ENCODE assay signal across 12 cellular contexts in genomic region chr19:38727868-38728660, GRCh38. TPM values are rescaled to one million over a fixed set of nuclear protein-coding genes. Genes with fewer than 3 reads are reported as not detected.
DNase-seq lines count a peak whose midpoint lies in the region; ATAC-seq, FAIRE-seq and TF ChIP-seq lines count a peak whose summit lies in the region.
"Had no signal": no experiment of that assay in that cellular context is flagged by ENCODE, and none has a peak within 500 bp of the region (broad histone marks: within the 10 kb centered on the region; RNA-seq: fewer than 3 reads in every experiment).

No MANE protein-coding gene starts in this region.

- ATAC-seq in A549 (peak in 1 of 2 experiments; percentile 3; a peak in 2 of 6 replicates), omental fat pad (ENCODE audit: low FRiP score) (peak; percentile 12), HG03159 (IDR thresholded peaks at IDR 0.05; ENCODE audit: unreplicated experiment) (no peak), GM18907 (IDR thresholded peaks at IDR 0.05; ENCODE audit: unreplicated experiment) (no peak)

- no peaks in the 10 kb centered on the region for H3K9me3 ChIP-seq in A549
- no peaks in the 10 kb centered on the region for H3K9me3 ChIP-seq in right atrium auricular region

- TF ChIP-seq CTCF in A549 (IDR thresholded peaks at IDR 0.05) = no peak
- TF ChIP-seq CTCF in right atrium auricular region (IDR thresholded peaks at IDR 0.05) = no peak
- no peak for TF ChIP-seq CTCF in omental fat pad (IDR thresholded peaks at IDR 0.05)

- TF ChIP-seq RAD21 in A549 (conservative IDR thresholded peaks at IDR 0.05 in 1 of 2, IDR thresholded peaks at IDR 0.05 in 1 of 2) = no peak

- no peak for TF ChIP-seq EP300 in A549 (IDR thresholded peaks at IDR 0.05)

- no peak for FAIRE-seq in A549 (lab: Jason Lieb, UNC)

- peak overlapping the region in 1 of 2 experiments; percentile 79; a peak in 3 of 6 replicates for H3K27ac ChIP-seq in A549
- H3K27ac ChIP-seq in right atrium auricular region = peak overlapping the region; percentile 53 to 65

- 86% methylated on average over 33 of the region's 33 CpGs for WGBS in A549 (ENCODE audit: missing lambda C conversion rate)

- H3K36me3 ChIP-seq in right atrium auricular region = peaks cover 82% of the 10 kb centered on the region

- DNase-seq in A549 (ENCODE audit: low read depth in 1 of 2, low spot score in 1 of 2) = no peak
- DNase-seq in amniotic epithelial cell (ENCODE audit: low read depth) = peak; percentile 95
- no peak for DNase-seq in right atrium auricular region (ENCODE audit: low spot score)
- DNase-seq in omental fat pad (ENCODE audit: low spot score) = no peak
- no peak for DNase-seq in NOMO-1 (lab: John Stamatoyannopoulos, UW; ENCODE audit: unreplicated experiment in 2 of 2)
- DNase-seq in NCI-H2107 (lab: John Stamatoyannopoulos, UW) = no peak
- DNase-seq: GF-D8, HFFc6, NCI-H69 had no signal

- CTCF ChIA-PET in A549 (lab: Yijun Ruan, JAX) = interaction anchor here (1.0 to 38.0 kb wide), 15 partner anchors 6 to 203 kb away, joined by 3 to 764 read pairs (median 4); partner anchors contain the start of genes MRPS12 and SARS2

- H3K4me1 ChIP-seq in A549 (peaks cover 66% of the 10 kb centered on the region), right atrium auricular region (peaks cover 0 to 59% of the 10 kb centered on the region in 2 donors)

- POLR2A ChIA-PET in A549 (lab: Yijun Ruan, JAX) = no interaction called here

- H3K4me3 ChIP-seq in A549 (no peak overlapping the region), right atrium auricular region (no peak overlapping the region)

- H3K4me2 ChIP-seq in A549 = no peak overlapping the region

- no peak for TF ChIP-seq POLR2A in A549 (IDR thresholded peaks at IDR 0.05; ENCODE audit: low read length)

- no peaks in the 10 kb centered on the region for H3K27me3 ChIP-seq in right atrium auricular region

TF ChIP-seq in A549, 52 proteins besides CTCF, POLR2A, EP300 and RAD21:
- no peak for TF ChIP-seq HMGXB4 (CRISPR knock-in tag; IDR thresholded peaks at IDR 0.05; ENCODE audit: borderline replicate concordance)
- peak; percentile 42 for TF ChIP-seq ZFP36 (IDR thresholded peaks at IDR 0.05; ENCODE audit: borderline replicate concordance, partially characterized antibody)
- TF ChIP-seq FOSB (CRISPR knock-in tag; IDR thresholded peaks at IDR 0.05) = no peak

RNA-seq across cellular contexts. Expression of gene CAPN12, which starts 16.2 kb away (rescaled TPM):
- polyA plus RNA-seq in A549 (2011; rRNA removed) = 10.0 and 12.3 TPM in 2 replicates
- 10.0 and 10.2 TPM in 2 replicates for polyA plus RNA-seq in A549 (2012; cell fraction: cytosol; rRNA removed)
- 33.2 and 34.8 TPM in 2 replicates for polyA plus RNA-seq in A549 (2012; cell fraction: nucleus; rRNA removed)
- 8.6 to 11.7 TPM (median 11.0 TPM) in 3 replicates for polyA plus RNA-seq in A549 (2017; fragmentation: RNase III; extraction: RNeasy Plus Mini Kit Qiagen cat#74134 plus additional on column Dnase treatment)
- 3.2 and 7.1 TPM in 2 replicates for polyA minus RNA-seq in A549 (2011; rRNA and poly(A)+ RNA removed)
- total RNA-seq in right atrium auricular region = under 1 TPM; 0.74 to 0.90 TPM
- total RNA-seq in omental fat pad = 1 to 10 TPM; 1.0 to 2.5 (median 1.4) TPM

RNA-seq across cellular contexts. Expression of gene LGALS7, which starts 45.3 kb away (rescaled TPM):
- polyA plus RNA-seq in A549 (2011; rRNA removed) = not detected in 2 replicates
- polyA plus RNA-seq in A549 (2012; cell fraction: cytosol; rRNA removed) = 0.19 TPM in 1 of 2 replicates, not detected in the other
- not detected in 2 replicates for polyA plus RNA-seq in A549 (2012; cell fraction: nucleus; rRNA removed)
- polyA plus RNA-seq in A549 (2017; fragmentation: RNase III; extraction: RNeasy Plus Mini Kit Qiagen cat#74134 plus additional on column Dnase treatment) = not detected in 3 replicates
- not detected in 2 replicates for polyA minus RNA-seq in A549 (2011; rRNA and poly(A)+ RNA removed)
- not detected for total RNA-seq in right atrium auricular region
- total RNA-seq in omental fat pad = not detected
- total RNA-seq: HFFc6, mononuclear cell had no signal
